9 cellular contexts compared by ENCODE assay signal in genomic region chr7:17302575-17303142, GRCh38. TPM values are rescaled to one million over a fixed set of nuclear protein-coding genes. Genes with fewer than 3 reads are reported as not detected.
A peak's percentile ranks its signal among the peaks of the same experiment; 100 is the strongest.
DNase-seq lines count a peak whose midpoint lies in the region; ATAC-seq and TF ChIP-seq lines count a peak whose summit lies in the region.
"Had no signal": no experiment of that assay in that cellular context is flagged by ENCODE, and none has a peak within 500 bp of the region (broad histone marks: within the 10 kb centered on the region; RNA-seq: fewer than 3 reads in every experiment).

No MANE protein-coding gene starts in this region.

- H3K9me3 ChIP-seq in ascending aorta (no peaks in the 10 kb centered on the region), mucosa of rectum (ENCODE audit: control insufficient read depth in 2 of 2, low read length in 2 of 2) (no peaks in the 10 kb centered on the region)
- H3K9me3 ChIP-seq: neutrophil had no signal

- H3K27me3 ChIP-seq in ascending aorta: no peaks in the 10 kb centered on the region
- H3K27me3 ChIP-seq in mucosa of rectum (ENCODE audit: control insufficient read depth in 2 of 2, insufficient read depth in 2 of 2, low read length in 2 of 2): no peaks in the 10 kb centered on the region

- H3K4me3 ChIP-seq in ascending aorta (peak overlapping the region; percentile 23 to 100), mucosa of rectum (ENCODE audit: low read length in 2 of 2) (peak overlapping the region; percentile 1 to 51)

- intact Hi-C loops in ascending aorta (cut with DNase I) (loop anchor here (10.0 kb wide), 1 partner anchor 232 kb away; no protein-coding TSS in a partner anchor), posterior vena cava (cut with DNase I) (loop anchor here (10.0 kb wide), 4 partner anchors 152 to 342 kb away; no protein-coding TSS in a partner anchor)

- no peaks in the 10 kb centered on the region for H3K36me3 ChIP-seq in ascending aorta
- no peaks in the 10 kb centered on the region for H3K36me3 ChIP-seq in mucosa of rectum (ENCODE audit: control insufficient read depth in 2 of 2, insufficient read depth in 2 of 2, low read length in 2 of 2)
- H3K36me3 ChIP-seq: neutrophil had no signal

- ATAC-seq in GM19463 (IDR thresholded peaks at IDR 0.05; ENCODE audit: unreplicated experiment): peak; percentile 20
- ATAC-seq in HG03520 (IDR thresholded peaks at IDR 0.05; ENCODE audit: unreplicated experiment): peak; percentile 35

- H3K4me1 ChIP-seq in ascending aorta (peaks cover 10 to 42% of the 10 kb centered on the region in 2 donors), mucosa of rectum (ENCODE audit: control insufficient read depth in 2 of 2, insufficient read depth in 2 of 2, low read length in 2 of 2) (peaks cover 0 to 12% of the 10 kb centered on the region in 2 donors)

- TF ChIP-seq CTCF in ascending aorta (IDR thresholded peaks at IDR 0.05): peak in 1 of 3 experiments; percentile 23

- H3K27ac ChIP-seq in ascending aorta: peak overlapping the region in 1 of 2 donors; percentile 31
- H3K27ac ChIP-seq in mucosa of rectum (ENCODE audit: low read depth in 2 of 2, low read length in 2 of 2): peak overlapping the region in 1 of 2 donors; percentile 17
- H3K27ac ChIP-seq: neutrophil had no signal

- peak; percentile 11 for DNase-seq in GM03348 (ENCODE audit: low spot score)
- DNase-seq in ascending aorta (ENCODE audit: low spot score in 2 of 2): no peak
- no peak for DNase-seq in cerebellar nuclear complex (lab: John Stamatoyannopoulos, UW)
- DNase-seq in posterior vena cava (ENCODE audit: low spot score): no peak
- no peak for DNase-seq in NCI-H187 treated with DMSO at 0.1 percent for 48 hours (lab: John Stamatoyannopoulos, UW)

- peak overlapping the region in 1 of 2 donors; percentile 37 for H3K9ac ChIP-seq in mucosa of rectum (ENCODE audit: low read depth in 1 of 2, low read length in 2 of 2)

RNA-seq across cellular contexts. Expression of gene AHR, which starts 4.2 kb away (rescaled TPM):
- total RNA-seq in ascending aorta: 149 TPM
- total RNA-seq in posterior vena cava: 10 to 100 TPM; 63.3 to 73.9 TPM
